ENCODE assay signal across 13 cellular contexts in genomic region chr7:18038391-18038790, GRCh38. TPM values are rescaled to one million over a fixed set of nuclear protein-coding genes. Genes with fewer than 3 reads are reported as not detected.
DNase-seq lines count a peak whose midpoint lies in the region; ATAC-seq and TF ChIP-seq lines count a peak whose summit lies in the region.
"Had no signal": no experiment of that assay in that cellular context is flagged by ENCODE, and none has a peak within 500 bp of the region (broad histone marks: within the 10 kb centered on the region; RNA-seq: fewer than 3 reads in every experiment).

No MANE protein-coding gene starts in this region.

- CTCF ChIA-PET in SK-N-SH (lab: Yijun Ruan, JAX): interaction anchor here (1.5 kb wide), 2 partner anchors 26 to 269 kb away, joined by 4 to 7 read pairs; no protein-coding TSS in a partner anchor

- no peaks in the 10 kb centered on the region for H3K9me3 ChIP-seq in SK-N-SH

- TF ChIP-seq EP300 in SK-N-SH (IDR thresholded peaks at IDR 0.05; ENCODE audit: borderline replicate concordance in 1 of 2, low read depth in 1 of 2, low read length in 1 of 2): no peak

- no peaks in the 10 kb centered on the region for H3K9me2 ChIP-seq in SK-N-SH

- H3K36me3 ChIP-seq in SK-N-SH (replicated peaks in 1 of 2; ENCODE audit: control insufficient read depth in 1 of 2, insufficient read depth in 2 of 2, low read length in 1 of 2): no peaks in the 10 kb centered on the region

- no peak for ATAC-seq in activated CD4-positive, CD25-positive, alpha-beta regulatory T cell treated with anti-CD3 and anti-CD28 coated beads, Interleukin-2, amount 50 U/mL, for 24 hours
- ATAC-seq: CD8-positive, alpha-beta T cell had no signal

- no peaks in the 10 kb centered on the region for H4K20me1 ChIP-seq in SK-N-SH (ENCODE audit: insufficient read depth)

- POLR2A ChIA-PET in SK-N-SH (lab: Yijun Ruan, JAX): no interaction called here

- H3K4me2 ChIP-seq in SK-N-SH: no peak overlapping the region

- H3K79me2 ChIP-seq in SK-N-SH (ENCODE audit: insufficient read depth): no peaks in the 10 kb centered on the region

- DNase-seq in DMS 273 (lab: John Stamatoyannopoulos, UW; ENCODE audit: unreplicated experiment): peak; percentile 22
- DNase-seq in DMS 273 treated with DMSO at 0.1 percent for 48 hours (lab: John Stamatoyannopoulos, UW): no peak
- no peak for DNase-seq in SK-N-SH
- peak; percentile 23 for DNase-seq in fibroblast of peridontal ligament (ENCODE audit: extremely low read depth)
- DNase-seq in germinal center (ENCODE audit: low spot score): no peak
- DNase-seq in stimulated activated CD4-positive, alpha-beta T cell treated with anti-CD3 and anti-CD28 coated beads, Interleukin-12 subunit alpha, Interleukin-12 subunit beta, amount 100 ng/mL, for 4 hours: no peak
- DNase-seq: CD8-positive, alpha-beta T cell; COR-L47; DMS53 had no signal

- H3K4me3 ChIP-seq in SK-N-SH (ENCODE audit: low read depth in 2 of 2, low read length in 1 of 2): no peak overlapping the region

- H3K27ac ChIP-seq in SK-N-SH (ENCODE audit: low read depth in 2 of 2, low read length in 1 of 2): no peak overlapping the region
- H3K27ac ChIP-seq: 22Rv1 had no signal

- TF ChIP-seq CTCF in SK-N-SH (IDR thresholded peaks at IDR 0.05): no peak

- peaks cover 6% of the 10 kb centered on the region; the same call in 1 of the 2 replicates for H3K27me3 ChIP-seq in SK-N-SH (ENCODE audit: insufficient read depth)

- H3K9ac ChIP-seq in SK-N-SH: no peak overlapping the region

- TF ChIP-seq RAD21 in SK-N-SH (IDR thresholded peaks at IDR 0.05; ENCODE audit: low read length): no peak

- H2AFZ ChIP-seq in SK-N-SH (ENCODE audit: low read depth): no peak overlapping the region; the same call in 1 of the 2 replicates

- peaks cover 0 to 13% of the 10 kb centered on the region in 2 experiments; a peak in 1 of 4 replicates for H3K4me1 ChIP-seq in SK-N-SH (ENCODE audit: control insufficient read depth in 1 of 2, insufficient read depth in 2 of 2, low read depth in 1 of 2, low read length in 1 of 2)

- peaks cover 6% of the 10 kb centered on the region for H3F3A ChIP-seq in SK-N-SH (replicated peaks; ENCODE audit: insufficient read depth)

TF ChIP-seq in SK-N-SH, 30 proteins besides CTCF, POLR2A, EP300 and RAD21:
- no peak for TF ChIP-seq POLR2AphosphoS5 (IDR thresholded peaks at IDR 0.05; ENCODE audit: low read depth, low read length)
- peak; percentile 14; the same call in 1 of the 2 replicates for TF ChIP-seq FOSL2 (IDR thresholded peaks at IDR 0.05; ENCODE audit: borderline replicate concordance, low read depth)
- no peak for TF ChIP-seq SIN3A (IDR thresholded peaks at IDR 0.05; ENCODE audit: borderline replicate concordance, low read depth, low read length)
- TF ChIP-seq NRF1 (IDR thresholded peaks at IDR 0.05; ENCODE audit: low read depth, low read length): no peak

RNA-seq across cellular contexts. Expression of gene PRPS1L1, which starts 10.7 kb away (rescaled TPM):
- polyA plus RNA-seq in SK-N-SH (2012; rRNA removed): not detected in 2 replicates
- not detected in 2 replicates for polyA plus RNA-seq in SK-N-SH (2012; cell fraction: cytosol; rRNA removed)
- not detected in 2 replicates for polyA plus RNA-seq in SK-N-SH (2012; cell fraction: nucleus; rRNA removed)
- polyA plus RNA-seq: BJ, CD14-positive monocyte had no signal

Comparison
In these comparisons a context has a peak if more than half of its experiments do, and no peak if none do; other contexts are left out.
1. DNase-seq: peak in DMS 273 (single experiment) and fibroblast of peridontal ligament (single experiment); none in DMS 273 treated with DMSO at 0.1 percent for 48 hours (single experiment), SK-N-SH (single experiment), germinal center (single experiment) and stimulated activated CD4-positive, alpha-beta T cell treated with anti-CD3 and anti-CD28 coated beads, Interleukin-12 subunit alpha, Interleukin-12 subunit beta, amount 100 ng/mL, for 4 hours (single experiment).